ENCODE assay signal across 12 cellular contexts in the genomic region with DNA sequence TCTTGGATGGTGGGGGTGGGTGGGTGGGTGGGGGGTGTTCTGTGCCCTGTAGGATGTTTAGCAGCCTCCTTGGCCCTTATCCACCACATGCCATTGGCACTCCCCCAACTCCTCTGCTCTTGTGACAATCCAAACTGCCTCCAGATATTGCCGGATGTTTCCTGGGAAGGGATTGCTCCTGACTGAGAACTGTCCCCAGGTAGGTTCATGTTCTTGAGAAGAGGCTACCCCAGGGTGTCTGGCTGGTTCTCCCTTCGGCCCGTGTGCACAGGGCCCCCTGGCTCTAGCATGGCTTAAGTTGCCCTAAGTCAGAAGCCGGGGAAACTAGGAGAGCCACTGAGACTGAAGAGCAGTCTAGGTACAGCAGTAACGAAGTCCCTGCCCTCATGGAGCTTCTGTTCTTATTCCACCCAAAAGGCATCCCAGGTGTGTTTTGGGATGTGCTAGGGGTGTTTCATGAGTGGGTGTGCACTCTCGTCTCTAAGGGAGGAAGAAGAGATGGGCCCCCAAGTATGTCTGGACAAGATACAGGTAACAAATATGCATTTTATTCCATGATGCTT. TPM values are rescaled to one million over a fixed set of nuclear protein-coding genes. Genes with fewer than 3 reads are reported as not detected.
A peak's percentile ranks its signal among the peaks of the same experiment; 100 is the strongest.
DNase-seq lines count a peak whose midpoint lies in the region; ATAC-seq, FAIRE-seq and TF ChIP-seq lines count a peak whose summit lies in the region.
"Had no signal": no experiment of that assay in that cellular context is flagged by ENCODE, and none has a peak within 500 bp of the region (broad histone marks: within the 10 kb centered on the region; RNA-seq: fewer than 3 reads in every experiment).

No MANE protein-coding gene starts in this region.

- FAIRE-seq in H54 (lab: Jason Lieb, UNC): no peak

- no peak for ATAC-seq in HG03354 (IDR thresholded peaks at IDR 0.05; ENCODE audit: poor library complexity, severe bottlenecking, unreplicated experiment)
- ATAC-seq: stimulated activated naive B cell treated with anti-CD40 and anti-IgM and Interleukin-4, amounts not matched to agents 10 μg/mL and 1 μg/mL and 100 μg/mL, for 72 hours had no signal

- no peak overlapping the region for H3K27ac Mint-ChIP-seq in activated T-cell treated with anti-CD3 and anti-CD28 coated beads, Interleukin-2, amount 50 U/mL, for 24 hours
- H3K27ac Mint-ChIP-seq: activated T-helper 2 cell treated with anti-CD3 and anti-CD28 coated beads, Interferon-gamma antibody, Interleukin-2, Interleukin-4, amounts not matched to agents 10 μg/mL and 5 μg/mL and 100 μg/mL, durations not matched to agents 14 hours and 24 hours and 36 hours; stimulated activated naive B cell treated with anti-CD40 and anti-IgM and Interleukin-4, amounts not matched to agents 10 μg/mL and 1 μg/mL and 100 μg/mL, for 72 hours had no signal

- H3K9me3 ChIP-seq in MG63: no peaks in the 10 kb centered on the region
- H3K9me3 ChIP-seq in breast epithelium: no peaks in the 10 kb centered on the region
- H3K9me3 ChIP-seq in mesodermal cell (ENCODE audit: control insufficient read depth, low read length): no peaks in the 10 kb centered on the region
- no peaks in the 10 kb centered on the region for H3K9me3 ChIP-seq in tibial artery

- no peaks in the 10 kb centered on the region for H3K27me3 ChIP-seq in MG63
- no peaks in the 10 kb centered on the region for H3K27me3 ChIP-seq in breast epithelium
- no peaks in the 10 kb centered on the region for H3K27me3 ChIP-seq in tibial artery

- H3K36me3 Mint-ChIP-seq in activated T-cell treated with anti-CD3 and anti-CD28 coated beads, Interleukin-2, amount 50 U/mL, for 24 hours (ENCODE audit: low read depth): no peaks in the 10 kb centered on the region
- H3K36me3 Mint-ChIP-seq: mesothelial cell of epicardium; stimulated activated naive B cell treated with anti-CD40 and anti-IgM and Interleukin-4, amounts not matched to agents 10 μg/mL and 1 μg/mL and 100 μg/mL, for 72 hours had no signal

- H3K4me3 ChIP-seq in MG63: no peak overlapping the region
- peak overlapping the region in 1 of 3 donors; percentile 13 for H3K4me3 ChIP-seq in breast epithelium
- H3K4me3 ChIP-seq in mesodermal cell (ENCODE audit: extremely low read depth, insufficient read depth, low read length, poor library complexity, severe bottlenecking): no peak overlapping the region
- peak overlapping the region in 1 of 2 donors; percentile 20 for H3K4me3 ChIP-seq in tibial artery

- H3K4me3 Mint-ChIP-seq in activated T-cell treated with anti-CD3 and anti-CD28 coated beads, Interleukin-2, amount 50 U/mL, for 24 hours: no peak overlapping the region
- H3K4me3 Mint-ChIP-seq: mesothelial cell of epicardium; stimulated activated naive B cell treated with anti-CD40 and anti-IgM and Interleukin-4, amounts not matched to agents 10 μg/mL and 1 μg/mL and 100 μg/mL, for 72 hours had no signal

- intact Hi-C loops in breast epithelium (cut with DNase I; ENCODE audit: low total_unique reads) (no loop called here), tibial artery (cut with DNase I; ENCODE audit: low total_unique reads) (no loop called here)

- H3K27ac ChIP-seq in breast epithelium (peak overlapping the region; percentile 92 to 96), mesodermal cell (ENCODE audit: low read depth, low read length, severe bottlenecking) (peak overlapping the region; percentile 59), tibial artery (peak overlapping the region; percentile 90)

- DNase-seq in MG63 (peak; percentile 46), breast epithelium (ENCODE audit: low spot score in 2 of 2) (peak; percentile 84 to 86), tibial artery (peak; percentile 49 to 74), H54 (ENCODE audit: insufficient read length, low spot score) (no peak)
- no peak for DNase-seq in activated T-cell treated with anti-CD3 and anti-CD28 coated beads, Interleukin-2, amount 50 U/mL, for 24 hours
- DNase-seq: activated CD4-positive, CD25-positive, alpha-beta regulatory T cell; NCI-H1930; stimulated activated naive B cell treated with anti-CD40 and anti-IgM and Interleukin-4, amounts not matched to agents 10 μg/mL and 1 μg/mL and 100 μg/mL, for 72 hours had no signal

- TF ChIP-seq CTCF in breast epithelium (IDR thresholded peaks at IDR 0.05) (no peak), tibial artery (IDR thresholded peaks at IDR 0.05) (no peak)

- no peak for TF ChIP-seq POLR2A in breast epithelium (IDR thresholded peaks at IDR 0.05)
- TF ChIP-seq POLR2A in H54 (IDR thresholded peaks at IDR 0.05; ENCODE audit: low read depth, low read length): no peak

- H3K4me1 ChIP-seq in breast epithelium (peaks cover 1 to 24% of the 10 kb centered on the region in 2 donors), mesodermal cell (ENCODE audit: control insufficient read depth, insufficient read depth, low read length, poor library complexity, severe bottlenecking) (peaks cover 3% of the 10 kb centered on the region), tibial artery (peaks cover 0 to 64% (median 45%) of the 10 kb centered on the region in 4 donors)

- H3K27me3 Mint-ChIP-seq in activated T-cell treated with anti-CD3 and anti-CD28 coated beads, Interleukin-2, amount 50 U/mL, for 24 hours: no peaks in the 10 kb centered on the region
- H3K27me3 Mint-ChIP-seq: stimulated activated naive B cell treated with anti-CD40 and anti-IgM and Interleukin-4, amounts not matched to agents 10 μg/mL and 1 μg/mL and 100 μg/mL, for 72 hours had no signal

- WGBS in mesodermal cell (ENCODE audit: insufficient coverage in 2 of 2), 2 experiments: 92 to 98% methylated on average over 5 of the region's 6 CpGs

- H3K4me1 Mint-ChIP-seq in activated T-cell treated with anti-CD3 and anti-CD28 coated beads, Interleukin-2, amount 50 U/mL, for 24 hours (ENCODE audit: low read depth): peaks cover 17% of the 10 kb centered on the region

- no peaks in the 10 kb centered on the region for H3K9me3 Mint-ChIP-seq in activated T-cell treated with anti-CD3 and anti-CD28 coated beads, Interleukin-2, amount 50 U/mL, for 24 hours
- H3K9me3 Mint-ChIP-seq: activated T-helper 2 cell treated with anti-CD3 and anti-CD28 coated beads, Interferon-gamma antibody, Interleukin-2, Interleukin-4, amounts not matched to agents 10 μg/mL and 5 μg/mL and 100 μg/mL, durations not matched to agents 14 hours and 24 hours and 36 hours; mesothelial cell of epicardium; stimulated activated naive B cell treated with anti-CD40 and anti-IgM and Interleukin-4, amounts not matched to agents 10 μg/mL and 1 μg/mL and 100 μg/mL, for 72 hours had no signal

- H3K36me3 ChIP-seq in MG63 (no peaks in the 10 kb centered on the region), breast epithelium (no peaks in the 10 kb centered on the region), mesodermal cell (ENCODE audit: control insufficient read depth, insufficient read depth, low read length) (no peaks in the 10 kb centered on the region), tibial artery (no peaks in the 10 kb centered on the region)

RNA-seq across cellular contexts. Expression of gene THRAP3, which starts 19.8 kb away (rescaled TPM):
- 77.6 and 84.6 TPM in 2 replicates for total RNA-seq in MG63 (2014; rRNA removed; shearing (Covaris generic); ENCODE audit: low replicate concordance)
- 100 to 1,000 TPM in 2 of 3 donors, 10 to 100 TPM in 1; 81.6 to 128 (median 122) TPM for total RNA-seq in breast epithelium
- polyA plus RNA-seq in mesodermal cell (2013, experiment 1 of 2): 85.5 TPM
- 84.7 TPM for polyA plus RNA-seq in mesodermal cell (2013, experiment 2 of 2)

RNA-seq across cellular contexts. Expression of gene MAP7D1, which starts 48.5 kb away (rescaled TPM):
- 104 and 154 TPM in 2 replicates for total RNA-seq in MG63 (2014; rRNA removed; shearing (Covaris generic); ENCODE audit: low replicate concordance)
- total RNA-seq in breast epithelium: 10 to 100 TPM; 67.4 to 78.0 (median 68.6) TPM
- 148 TPM for polyA plus RNA-seq in mesodermal cell (2013, experiment 1 of 2)
- polyA plus RNA-seq in mesodermal cell (2013, experiment 2 of 2): 124 TPM

RNA-seq across cellular contexts. Expression of gene TRAPPC3, which starts 55.1 kb away (rescaled TPM):
- 158 and 194 TPM in 2 replicates for total RNA-seq in MG63 (2014; rRNA removed; shearing (Covaris generic); ENCODE audit: low replicate concordance)
- total RNA-seq in breast epithelium: 100 to 1,000 TPM; 107 to 118 (median 116) TPM
- 61.7 TPM for polyA plus RNA-seq in mesodermal cell (2013, experiment 1 of 2)
- polyA plus RNA-seq in mesodermal cell (2013, experiment 2 of 2): 55.2 TPM

Comparison
In these comparisons a context has a peak if more than half of its experiments do, and no peak if none do; other contexts are left out.
1. DNase-seq: peak in MG63 (single experiment), breast epithelium (2 of 2) and tibial artery (2 of 2); none in activated T-cell treated with anti-CD3 and anti-CD28 coated beads, Interleukin-2, amount 50 U/mL, for 24 hours (single experiment) and H54 (single experiment).
2. Peak in every context shown above with its lines, with median percentiles within 50 percentile points of each other: H3K27ac ChIP-seq.